7 cellular contexts compared by ENCODE assay signal in genomic region chr1:159009704-159010361, GRCh38. TPM values are rescaled to one million over a fixed set of nuclear protein-coding genes. Genes with fewer than 3 reads are reported as not detected.
DNase-seq lines count a peak whose midpoint lies in the region; ATAC-seq, FAIRE-seq and TF ChIP-seq lines count a peak whose summit lies in the region.

TSS of gene IFI16 (plus strand) at chr1:159009907. CDS start at chr1:159014681, 4,774 bp downstream.

- peak; percentile 66 for ATAC-seq in HG02678 (IDR thresholded peaks at IDR 0.05; ENCODE audit: unreplicated experiment)
- ATAC-seq in upper lobe of left lung (ENCODE audit: low FRiP score in 2 of 2), result peak; percentile 93 to 95

- DNase-seq in GM18507 (ENCODE audit: extremely low spot score, insufficient read length, low read depth), result peak; percentile 36
- peak; percentile 21 for DNase-seq in NCI-H774 (lab: John Stamatoyannopoulos, UW)
- peak; percentile 68 for DNase-seq in activated T-cell treated with anti-CD3 and anti-CD28 coated beads for 24 hours (ENCODE audit: low read depth)
- no peak for DNase-seq in esophagus muscularis mucosa (ENCODE audit: extremely low spot score)
- DNase-seq in nephron progenitor cell, result no peak
- DNase-seq in upper lobe of left lung, result peak in 1 of 2 donors; percentile 57

- H3K9me3 Mint-ChIP-seq in nephron progenitor cell, result peaks cover 28% of the 10 kb centered on the region

- H3K36me3 Mint-ChIP-seq in nephron progenitor cell (ENCODE audit: low read depth), result peaks cover 45% of the 10 kb centered on the region

- H3K4me1 Mint-ChIP-seq in nephron progenitor cell, result peaks cover 73% of the 10 kb centered on the region

- TF ChIP-seq CTCF in esophagus muscularis mucosa (IDR thresholded peaks at IDR 0.05), result no peak
- no peak for TF ChIP-seq CTCF in nephron progenitor cell (IDR thresholded peaks at IDR 0.05)
- no peak for TF ChIP-seq CTCF in upper lobe of left lung (IDR thresholded peaks at IDR 0.05)

- H3K27ac ChIP-seq in esophagus muscularis mucosa (replicated peaks in 1 of 4) (peak within 1 kb of the TSS; percentile 72 to 81 (median 76)), upper lobe of left lung (peak within 1 kb of the TSS; percentile 80 to 91 (median 87))

- H3K36me3 ChIP-seq in esophagus muscularis mucosa (no peaks in the 10 kb centered on the region), upper lobe of left lung (no peaks in the 10 kb centered on the region)

- TF ChIP-seq POLR2A in esophagus muscularis mucosa (IDR thresholded peaks at IDR 0.05; ENCODE audit: low read depth) (no peak), upper lobe of left lung (IDR thresholded peaks at IDR 0.05) (peak in 3 of 4 donors; percentile 39 to 83 (median 79))

- peak within 1 kb of the TSS; percentile 76 for H3K4me3 Mint-ChIP-seq in nephron progenitor cell

- peak within 1 kb of the TSS; percentile 47 to 63 (median 52) for H3K4me3 ChIP-seq in esophagus muscularis mucosa
- H3K4me3 ChIP-seq in upper lobe of left lung, result peak within 1 kb of the TSS; percentile 30 to 59 (median 46)

- peaks cover 0 to 3% (median 0%) of the 10 kb centered on the region in 4 donors for H3K27me3 ChIP-seq in esophagus muscularis mucosa
- no peaks in the 10 kb centered on the region for H3K27me3 ChIP-seq in upper lobe of left lung

- no peaks in the 10 kb centered on the region for H3K27me3 Mint-ChIP-seq in nephron progenitor cell (ENCODE audit: low read depth, poor library complexity)

- H3K4me1 ChIP-seq in esophagus muscularis mucosa (peaks cover 5 to 23% (median 19%) of the 10 kb centered on the region in 4 donors), upper lobe of left lung (peaks cover 38 to 57% (median 42%) of the 10 kb centered on the region in 4 donors)

- 37% methylated on average over 5 of the region's 5 CpGs for WGBS in esophagus muscularis mucosa
- WGBS in upper lobe of left lung, 2 donors, result 10 to 11% methylated on average over 5 of the region's 5 CpGs

- intact Hi-C loops in esophagus muscularis mucosa (cut with DNase I), result no loop called here

- peak within 1 kb of the TSS; percentile 34 for H3K27ac Mint-ChIP-seq in nephron progenitor cell

- no peak for TF ChIP-seq EP300 in esophagus muscularis mucosa (IDR thresholded peaks at IDR 0.05)
- TF ChIP-seq EP300 in upper lobe of left lung (IDR thresholded peaks at IDR 0.05), result peak in 2 of 4 donors; percentile 2 to 48

- no peak for FAIRE-seq in GM18507 (lab: Jason Lieb, UNC)

- no peaks in the 10 kb centered on the region for H3K9me3 ChIP-seq in esophagus muscularis mucosa
- H3K9me3 ChIP-seq in upper lobe of left lung, result no peaks in the 10 kb centered on the region

RNA-seq across cellular contexts. Expression of gene IFI16, which starts in this region (rescaled TPM):
- total RNA-seq in esophagus muscularis mucosa, result 100 to 1,000 TPM in 1 of 4 donors, 10 to 100 TPM in 3; 25.7 to 101 (median 35.3) TPM
- 100 to 1,000 TPM in 1 of 6 donors, 10 to 100 TPM in 5; 43.8 to 108 (median 66.2) TPM for total RNA-seq in upper lobe of left lung

Comparison
In these comparisons a context has a peak if more than half of its experiments do, and no peak if none do; other contexts are left out.
1. DNase-seq: peak in GM18507 (single experiment), NCI-H774 (single experiment) and activated T-cell treated with anti-CD3 and anti-CD28 coated beads for 24 hours (single experiment); none in esophagus muscularis mucosa (single experiment) and nephron progenitor cell (single experiment).